ENCODE assay signal across 22 cellular contexts in genomic region chr1:223012176-223012788, GRCh38.
"Had no signal": no experiment of that assay in that cellular context is flagged by ENCODE, and none has a peak within 500 bp of the region (broad histone marks: within the 10 kb centered on the region; RNA-seq: fewer than 3 reads in every experiment).

No MANE protein-coding gene starts in this region.

- H3K36me3 ChIP-seq: SJSA1 had no signal

- H3K27ac ChIP-seq: KMS-11, SJSA1, SK-N-MC had no signal

- ATAC-seq: HepG2 had no signal

- DNase-seq: IMR-90, Kasumi-1, MM.1S, NCI-H1092 treated with DMSO at 0.1 percent for 48 hours, NCI-H1436, NCI-H187, NCI-H2029, NCI-H2081 treated with DMSO at 0.1 percent for 48 hours, NCI-H2171, NCI-H226, NCI-H446, NCI-H510A, NCI-H524 treated with DMSO at 0.1 percent for 48 hours, NCI-H774, Right ventricle myocardium superior, RPMI8226, SIG-M5 had no signal

- H3K4me2 ChIP-seq: KMS-11 had no signal

- H3K27me3 ChIP-seq: SJSA1 had no signal

- H3K4me3 ChIP-seq: SJSA1, SK-N-MC had no signal

- H3K9ac ChIP-seq: KMS-11 had no signal

- FAIRE-seq: HepG2, RCC 7860 had no signal
